In the genomic region with DNA sequence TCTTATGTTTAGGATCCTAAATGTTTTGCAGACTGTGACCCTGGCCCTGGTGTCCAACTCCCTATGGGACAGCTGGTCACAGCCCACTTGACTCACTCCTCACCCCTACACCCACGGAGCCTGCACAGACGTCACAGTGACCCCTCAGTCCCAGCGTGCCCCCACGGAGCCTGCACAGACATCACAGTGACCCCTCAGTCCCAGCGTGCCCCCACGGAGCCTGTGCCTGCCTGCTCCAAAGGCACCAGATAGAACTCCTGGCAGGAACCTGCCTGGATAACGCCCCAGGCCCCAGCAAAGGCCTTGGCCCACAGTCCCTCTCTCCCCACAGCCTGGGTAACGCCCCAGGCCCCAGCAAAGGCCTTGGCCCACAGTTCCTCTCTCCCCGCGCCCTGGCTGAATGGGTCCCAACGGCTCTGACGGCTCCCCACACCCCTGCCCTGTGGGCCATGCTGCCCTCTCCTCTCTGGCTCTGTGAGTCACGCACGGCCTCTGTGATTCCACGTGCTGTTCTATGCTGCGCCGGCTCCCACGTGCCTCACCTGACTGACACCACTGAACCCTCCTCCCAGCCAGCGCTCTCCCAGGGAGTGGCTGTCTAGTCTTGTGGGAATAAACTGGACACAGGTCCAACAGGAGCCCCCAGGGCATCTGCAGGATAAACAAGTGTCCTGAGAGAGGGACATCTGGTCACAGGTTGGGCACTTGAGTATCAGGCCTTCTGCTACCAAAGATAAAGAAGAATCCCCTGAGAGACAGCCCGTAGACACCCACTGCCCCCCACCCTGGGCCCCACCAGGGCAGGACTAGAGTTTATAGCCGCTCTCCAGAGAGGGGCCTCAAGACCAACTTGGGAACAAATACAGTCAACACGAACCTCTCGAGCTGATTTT, we compare ENCODE assay signal across 28 cellular contexts.
DNase-seq lines count a peak whose midpoint lies in the region; ATAC-seq, FAIRE-seq and TF ChIP-seq lines count a peak whose summit lies in the region.
"Had no signal": no experiment of that assay in that cellular context is flagged by ENCODE, and none has a peak within 500 bp of the region (broad histone marks: within the 10 kb centered on the region; RNA-seq: fewer than 3 reads in every experiment).

No MANE protein-coding gene starts in this region.

- POLR2A ChIA-PET in K562 (lab: Yijun Ruan, JAX): interaction anchor here (0.5 kb wide), 1 partner anchor 12 kb away, joined by 3 read pairs; no protein-coding TSS in a partner anchor

- H3K27me3 Mint-ChIP-seq in nephron progenitor cell (ENCODE audit: low read depth, poor library complexity): peaks cover 13% of the 10 kb centered on the region

- no peak overlapping the region for H3K4me2 ChIP-seq in K562 (ENCODE audit: insufficient read depth, low read length)

- no TSS peak for BruUV-seq in K562 (replicated peaks; lab: Mats Ljungman, UMichigan)

- H3K4me3 ChIP-seq in right atrium auricular region (no peak overlapping the region), K562 (no peak overlapping the region), testis (no peak overlapping the region)
- H3K4me3 ChIP-seq: lung, mucosa of descending colon, prostate gland had no signal

- ATAC-seq in Right ventricle myocardium superior (ENCODE audit: poor library complexity): no peak
- ATAC-seq in K562: no peak
- no peak for ATAC-seq in HG03571 (IDR thresholded peaks at IDR 0.05; ENCODE audit: unreplicated experiment)
- no peak for ATAC-seq in GM18505 (IDR thresholded peaks at IDR 0.05; ENCODE audit: unreplicated experiment)
- ATAC-seq: mucosa of descending colon, PC-3, Right ventricle myocardium inferior had no signal

- peaks cover 3% of the 10 kb centered on the region for H3K9me1 ChIP-seq in K562 (ENCODE audit: control insufficient read depth, insufficient read depth, low read length)

- H3K27ac Mint-ChIP-seq in nephron progenitor cell: peak overlapping the region; percentile 77

- H3K4me3 Mint-ChIP-seq in nephron progenitor cell: no peak overlapping the region

- TF ChIP-seq POLR2A in K562 (conservative IDR thresholded peaks at IDR 0.05): no peak
- TF ChIP-seq POLR2A in testis (IDR thresholded peaks at IDR 0.05): no peak
- TF ChIP-seq POLR2A in GM18505 (IDR thresholded peaks at IDR 0.05; ENCODE audit: borderline replicate concordance, extremely low read depth, insufficient read depth, insufficient read length): no peak

- in situ Hi-C loops in K562 (cut with MboI): no loop called here

- H3K27me3 ChIP-seq in right atrium auricular region (no peaks in the 10 kb centered on the region), K562 (ENCODE audit: control insufficient read depth in 2 of 2, insufficient read depth in 2 of 2, low read length in 2 of 2) (no peaks in the 10 kb centered on the region), testis (no peaks in the 10 kb centered on the region)
- H3K27me3 ChIP-seq: BE2C, neutrophil had no signal

- CTCF ChIA-PET in K562 (lab: Yijun Ruan, JAX; ENCODE audit: low intra/inter-chr PET ratio): no interaction called here

- H3K4me1 ChIP-seq in right atrium auricular region (peaks cover 0 to 5% of the 10 kb centered on the region in 2 donors), K562 (replicated peaks in 1 of 2; ENCODE audit: control insufficient read depth in 2 of 2, insufficient read depth in 2 of 2, low read length in 2 of 2) (peaks cover 0 to 5% of the 10 kb centered on the region in 2 experiments; a peak in 2 of 5 replicates), testis (no peaks in the 10 kb centered on the region)
- H3K4me1 ChIP-seq: BE2C, prostate gland had no signal

- H3K9me3 ChIP-seq in right atrium auricular region (peaks cover 0 to 8% of the 10 kb centered on the region in 2 donors), K562 (replicated peaks; ENCODE audit: control insufficient read depth, insufficient read depth, low read depth, low read length) (peaks cover 11% of the 10 kb centered on the region), testis (no peaks in the 10 kb centered on the region)
- H3K9me3 ChIP-seq: neutrophil, prostate gland had no signal

- no peak overlapping the region for H3K9ac ChIP-seq in K562 (ENCODE audit: insufficient read depth in 1 of 2, low read depth in 2 of 2, low read length in 2 of 2)

- peaks cover 50% of the 10 kb centered on the region for H3K79me2 ChIP-seq in K562 (ENCODE audit: control insufficient read depth, insufficient read depth, low read length)

- intact Hi-C loops in Right ventricle myocardium superior (cut with DNase I) (no loop called here), K562 (cut with micrococcal nuclease) (no loop called here), testis (cut with DNase I; ENCODE audit: low total_unique reads) (no loop called here)

- no peak for TF ChIP-seq CTCF in right atrium auricular region (IDR thresholded peaks at IDR 0.05)
- no peak for TF ChIP-seq CTCF in K562 (IDR thresholded peaks at IDR 0.05 in 2 of 3, conservative IDR thresholded peaks at IDR 0.05 in 1 of 3; ENCODE audit: insufficient read depth in 2 of 3, low read depth in 1 of 3, low read length in 3 of 3)
- TF ChIP-seq CTCF in nephron progenitor cell (IDR thresholded peaks at IDR 0.05): no peak
- no peak for TF ChIP-seq CTCF in testis (IDR thresholded peaks at IDR 0.05)

- no peak for TF ChIP-seq RAD21 in K562 (CRISPR knock-in tag; conservative IDR thresholded peaks at IDR 0.05 in 1 of 2, IDR thresholded peaks at IDR 0.05 in 1 of 2)

- no peaks in the 10 kb centered on the region for H3K36me3 Mint-ChIP-seq in nephron progenitor cell (ENCODE audit: low read depth)

- no peak overlapping the region for H2AFZ ChIP-seq in K562 (ENCODE audit: low read depth, low read length)

- TF ChIP-seq EP300 in K562 (IDR thresholded peaks at IDR 0.05; ENCODE audit: low read length): no peak

- 87% methylated on average over 15 of the region's 23 CpGs for WGBS in K562 (ENCODE audit: insufficient coverage, low coverage, missing lambda C conversion rate)
- 77 to 79% methylated on average over 16 to 23 of the region's 23 CpGs for WGBS in testis, 2 donors

- FAIRE-seq in K562 (lab: Jason Lieb, UNC) (no peak), frontal cortex (lab: Jason Lieb, UNC) (no peak)
- FAIRE-seq: islet of Langerhans had no signal

- peaks cover 19% of the 10 kb centered on the region for H3K4me1 Mint-ChIP-seq in nephron progenitor cell

- peaks cover 12% of the 10 kb centered on the region for H3K9me3 Mint-ChIP-seq in nephron progenitor cell

- H3K36me3 ChIP-seq in right atrium auricular region: no peaks in the 10 kb centered on the region
- peaks cover 4% of the 10 kb centered on the region; the same call in 2 of the 3 replicates for H3K36me3 ChIP-seq in K562 (ENCODE audit: control insufficient read depth, insufficient read depth, low read length)
- H3K36me3 ChIP-seq in testis (ENCODE audit: low read depth, missing control alignments): no peaks in the 10 kb centered on the region
- H3K36me3 ChIP-seq: BE2C, neutrophil, prostate gland had no signal

- H4K20me1 ChIP-seq in K562 (replicated peaks; ENCODE audit: control insufficient read depth, insufficient read depth, low read length): no peaks in the 10 kb centered on the region; the same call in 1 of the 2 replicates

- DNase-seq in Right ventricle myocardium superior: peak; percentile 20
- no peak for DNase-seq in right atrium auricular region (ENCODE audit: low spot score)
- DNase-seq in K562 (ENCODE audit: extremely low read depth in 1 of 4, low spot score in 3 of 4): no peak
- no peak for DNase-seq in nephron progenitor cell
- peak; percentile 7 for DNase-seq in testis
- DNase-seq in frontal cortex (ENCODE audit: low spot score in 2 of 2): no peak
- DNase-seq: ACHN; activated CD4-positive, alpha-beta T cell treated with anti-CD3 and anti-CD28 coated beads for 48 hours; BE2C; cerebellar nuclear complex; GOT3; mucosa of descending colon; MV-4-11; NCI-H187; NCI-H2171 treated with DMSO at 0.1 percent for 48 hours; NCI-H524 treated with DMSO at 0.1 percent for 48 hours; NK-92 treated with Interleukin-12 subunit alpha and Interleukin-12 subunit beta, amount 100 ng/mL, for 24 hours; PC-3; T-helper 9 cell; trophoblast cell had no signal

- H3K27ac ChIP-seq in right atrium auricular region: no peak overlapping the region
- no peak overlapping the region for H3K27ac ChIP-seq in K562 (ENCODE audit: extremely low read depth, low read depth, low read length)
- H3K27ac ChIP-seq in testis: no peak overlapping the region
- H3K27ac ChIP-seq: neutrophil, prostate gland, VCaP had no signal

TF ChIP-seq in K562, 482 proteins besides CTCF, POLR2A, EP300 and RAD21:
- no peak for TF ChIP-seq MNT (conservative IDR thresholded peaks at IDR 0.05)
- peak; percentile 30; the same call in 1 of the 2 replicates for TF ChIP-seq POLR2G (IDR thresholded peaks at IDR 0.05; ENCODE audit: low read depth, low read length)
- no peak for TF ChIP-seq ZNF589 (CRISPR knock-in tag; IDR thresholded peaks at IDR 0.05; ENCODE audit: low read depth)

Comparison
In these comparisons a context has a peak if more than half of its experiments do, and no peak if none do; other contexts are left out.
1. DNase-seq: peak in Right ventricle myocardium superior (single experiment) and testis (single experiment); none in right atrium auricular region (single experiment), K562 (0 of 4), nephron progenitor cell (single experiment) and frontal cortex (0 of 2).